Comparison of ENCODE assay signal across 8 cellular contexts in genomic region chr12:6554990-6555691, GRCh38. TPM values are rescaled to one million over a fixed set of nuclear protein-coding genes. Genes with fewer than 3 reads are reported as not detected.
DNase-seq lines count a peak whose midpoint lies in the region; ATAC-seq, FAIRE-seq and TF ChIP-seq lines count a peak whose summit lies in the region.

No MANE protein-coding gene starts in this region.

- peak; percentile 69 for DNase-seq in activated CD4-positive, alpha-beta T cell treated with anti-CD3 and anti-CD28 coated beads, Interleukin-2, amount 10 ng/mL, durations not matched to agents 24 days and 14 days
- DNase-seq in activated CD4-positive, alpha-beta T cell treated with anti-CD3 and anti-CD28 coated beads, Interleukin-2, amount 50 U/mL, for 4 hours, result no peak
- DNase-seq in GM12878 (ENCODE audit: low read depth, low spot score), result no peak
- DNase-seq in lung (ENCODE audit: low spot score), result no peak
- DNase-seq in transverse colon, result no peak
- DNase-seq in NOMO-1 (lab: John Stamatoyannopoulos, UW; ENCODE audit: unreplicated experiment in 2 of 2), result no peak
- no peak for DNase-seq in OCI-M2 (lab: John Stamatoyannopoulos, UW; ENCODE audit: unreplicated experiment)

- H3K4me3 Mint-ChIP-seq in activated CD4-positive, alpha-beta T cell treated with anti-CD3 and anti-CD28 coated beads, Interleukin-2, amount 10 ng/mL, durations not matched to agents 24 days and 14 days, result peak overlapping the region; percentile 92

- no peak for TF ChIP-seq EP300 in GM12878 (IDR thresholded peaks at IDR 0.05; ENCODE audit: borderline replicate concordance in 1 of 2, control insufficient read depth in 1 of 2, low read depth in 2 of 2, low read length in 2 of 2)
- TF ChIP-seq EP300 in transverse colon (IDR thresholded peaks at IDR 0.05; ENCODE audit: low read depth), result no peak

- TSS peak; percentile 65 for BruUV-seq in GM12878 (replicated peaks; lab: Mats Ljungman, UMichigan)

- peaks cover 40% of the 10 kb centered on the region for H3K4me1 Mint-ChIP-seq in activated CD4-positive, alpha-beta T cell treated with anti-CD3 and anti-CD28 coated beads, Interleukin-2, amount 10 ng/mL, durations not matched to agents 24 days and 14 days

- POLR2A ChIA-PET in GM12878 (lab: Charles Lee), result interaction anchor here (0.6 to 3.9 kb wide), 5 partner anchors 60 to 196 kb away, joined by 3 to 10 read pairs (median 3); partner anchors contain the start of genes LPAR5 and VAMP1

- intact Hi-C loops in activated CD4-positive, alpha-beta T cell treated with anti-CD3 and anti-CD28 coated beads, Interleukin-2, amount 10 ng/mL, durations not matched to agents 24 days and 14 days (cut with micrococcal nuclease), result loop anchor here (5.0 kb wide), 2 partner anchors 93 to 272 kb away; partner anchors contain the start of gene P3H3
- intact Hi-C loops in GM12878 (cut with micrococcal nuclease; ENCODE audit: unreplicated experiment) (loop anchor here (5.0 kb wide), 1 partner anchor 222 kb away; no protein-coding TSS in a partner anchor), transverse colon (cut with DNase I; ENCODE audit: low total_unique reads) (loop anchor here (10.0 kb wide), 1 partner anchor 220 kb away; no protein-coding TSS in a partner anchor)

- no peaks in the 10 kb centered on the region for H3K9me3 ChIP-seq in GM12878 (replicated peaks; ENCODE audit: control insufficient read depth, insufficient read depth, low read length)
- H3K9me3 ChIP-seq in lung (ENCODE audit: control insufficient read depth in 2 of 2, insufficient read depth in 1 of 2, low read length in 1 of 2), result no peaks in the 10 kb centered on the region
- no peaks in the 10 kb centered on the region for H3K9me3 ChIP-seq in transverse colon

- no peak for TF ChIP-seq RAD21 in GM12878 (IDR thresholded peaks at IDR 0.05; ENCODE audit: insufficient read depth, low read depth, low read length)

- H3K36me3 ChIP-seq in GM12878 (ENCODE audit: control insufficient read depth in 2 of 2, insufficient read depth in 2 of 2, low read length in 1 of 2) (peaks cover 19 to 30% of the 10 kb centered on the region in 2 experiments), lung (ENCODE audit: control insufficient read depth in 2 of 2, insufficient read depth in 2 of 2, low read length in 2 of 2) (peaks cover 9 to 17% of the 10 kb centered on the region in 2 donors), transverse colon (peaks cover 0 to 16% (median 2%) of the 10 kb centered on the region in 4 donors)

- CTCF ChIA-PET in GM12878 (lab: Yijun Ruan, JAX), result interaction anchor here (1.0 to 7.4 kb wide), 7 partner anchors 15 to 211 kb away, joined by 4 to 69 read pairs (median 16); partner anchors contain the start of genes GAPDH and PTMS

- H3K4me1 ChIP-seq in GM12878 (ENCODE audit: control insufficient read depth, insufficient read depth, low read length) (peaks cover 10% of the 10 kb centered on the region), lung (ENCODE audit: control insufficient read depth in 2 of 2, insufficient read depth in 2 of 2, low read length in 2 of 2) (peaks cover 14 to 23% of the 10 kb centered on the region in 2 donors), transverse colon (peaks cover 37 to 57% (median 43%) of the 10 kb centered on the region in 4 donors)

- TF ChIP-seq POLR2A in GM12878 (IDR thresholded peaks at IDR 0.05; ENCODE audit: low read depth, low read length) (no peak), transverse colon (IDR thresholded peaks at IDR 0.05) (no peak)

- RAD21 ChIA-PET in GM12878 (lab: Charles Lee; ENCODE audit: unreplicated experiment), result interaction anchor here (2.2 to 2.9 kb wide), 3 partner anchors 15 to 90 kb away, joined by 7 to 18 read pairs (median 11); partner anchors contain the start of gene GAPDH

- H3K36me3 Mint-ChIP-seq in activated CD4-positive, alpha-beta T cell treated with anti-CD3 and anti-CD28 coated beads, Interleukin-2, amount 10 ng/mL, durations not matched to agents 24 days and 14 days (ENCODE audit: low read depth), result peaks cover 43% of the 10 kb centered on the region

- no peaks in the 10 kb centered on the region for H3K27me3 ChIP-seq in GM12878 (replicated peaks in 1 of 2; ENCODE audit: control insufficient read depth in 2 of 2, insufficient read depth in 2 of 2, low read length in 1 of 2)
- H3K27me3 ChIP-seq in lung (ENCODE audit: control insufficient read depth, insufficient read depth), result no peaks in the 10 kb centered on the region
- no peaks in the 10 kb centered on the region for H3K27me3 ChIP-seq in transverse colon

- H4K20me1 ChIP-seq in GM12878 (ENCODE audit: control insufficient read depth, insufficient read depth), result no peaks in the 10 kb centered on the region

- peak overlapping the region; percentile 42 for H2AFZ ChIP-seq in GM12878 (ENCODE audit: control insufficient read depth, low read depth, low read length)

- ATAC-seq in HG03439 (IDR thresholded peaks at IDR 0.05; ENCODE audit: unreplicated experiment) (peak; percentile 15), GM12878 (peak; percentile 24), lung (ENCODE audit: insufficient read depth, low FRiP score) (no peak)

- no peak for FAIRE-seq in GM12878 (lab: Jason Lieb, UNC)

- H3K79me2 ChIP-seq in GM12878 (ENCODE audit: control insufficient read depth, insufficient read depth, low read length), result peaks cover 47% of the 10 kb centered on the region

- H3K9ac ChIP-seq in GM12878 (ENCODE audit: control insufficient read depth, insufficient read depth, low read length), result peak overlapping the region; percentile 70

- H3K27me3 Mint-ChIP-seq in activated CD4-positive, alpha-beta T cell treated with anti-CD3 and anti-CD28 coated beads, Interleukin-2, amount 10 ng/mL, durations not matched to agents 24 days and 14 days, result no peaks in the 10 kb centered on the region

- H3K27ac ChIP-seq in GM12878 (ENCODE audit: control insufficient read depth, insufficient read depth) (peak overlapping the region; percentile 27), lung (ENCODE audit: low read depth in 1 of 2, low read length in 1 of 2) (peak overlapping the region; percentile 61 to 68), transverse colon (peak overlapping the region; percentile 75 to 91 (median 83))

- in situ Hi-C loops in GM12878 (cut with MboI) (no loop called here), transverse colon (cut with MboI; ENCODE audit: low pct_ligation_motif_present in 1 of 4, low pct_unique_long_range_greater_than_20kb in 1 of 4, low sequenced_read_pairs in 3 of 4) (no loop called here)

- H3K4me3 ChIP-seq in GM12878, result peak overlapping the region; percentile 89
- peak overlapping the region; percentile 88 for H3K4me3 ChIP-seq in lung
- H3K4me3 ChIP-seq in transverse colon, result peak overlapping the region; percentile 68 to 77 (median 74)

- H3K27ac Mint-ChIP-seq in activated CD4-positive, alpha-beta T cell treated with anti-CD3 and anti-CD28 coated beads, Interleukin-2, amount 10 ng/mL, durations not matched to agents 24 days and 14 days, result peak overlapping the region; percentile 81

- WGBS in GM12878 (ENCODE audit: insufficient coverage, insufficient replicate concordance, low lambda C conversion rate, missing lambda C conversion rate), result 2% methylated on average over 56 of the region's 62 CpGs
- 5 to 15% methylated on average over 48 to 62 of the region's 62 CpGs for WGBS in lung, 2 donors
- WGBS in transverse colon (ENCODE audit: low coverage in 1 of 2), 2 donors, result 49 to 57% methylated on average over 6 to 62 of the region's 62 CpGs

- H3K4me2 ChIP-seq in GM12878 (ENCODE audit: control insufficient read depth, insufficient read depth), result peak overlapping the region; percentile 82

- no peak for TF ChIP-seq CTCF in GM12878 (IDR thresholded peaks at IDR 0.05 in 2 of 3, conservative IDR thresholded peaks at IDR 0.05 in 1 of 3; ENCODE audit: control insufficient read depth in 2 of 3, extremely low read depth in 1 of 3, insufficient read depth in 1 of 3, low read depth in 3 of 3, low read length in 3 of 3)
- TF ChIP-seq CTCF in lung (IDR thresholded peaks at IDR 0.05; ENCODE audit: control extremely low read depth, extremely low read depth), result no peak
- no peak for TF ChIP-seq CTCF in transverse colon (IDR thresholded peaks at IDR 0.05)

- SMC1A ChIA-PET in GM12878 (lab: Charles Lee; ENCODE audit: uncharacterized antibody, unreplicated experiment), result interaction anchor here (1.0 to 4.3 kb wide), 4 partner anchors 15 to 130 kb away, joined by 3 to 24 read pairs (median 6); no protein-coding TSS in a partner anchor

- no peaks in the 10 kb centered on the region for H3K9me3 Mint-ChIP-seq in activated CD4-positive, alpha-beta T cell treated with anti-CD3 and anti-CD28 coated beads, Interleukin-2, amount 10 ng/mL, durations not matched to agents 24 days and 14 days

RNA-seq across cellular contexts. Expression of gene IFFO1, which starts 0.7 kb away (rescaled TPM):
- 16.0 and 16.9 TPM in 2 replicates for total RNA-seq in activated CD4-positive, alpha-beta T cell treated with anti-CD3 and anti-CD28 coated beads, Interleukin-2, amount 10 ng/mL, durations not matched to agents 24 days and 14 days
- 9.8 and 9.9 TPM in 2 replicates for total RNA-seq in GM12878 (2013; cell fraction: nucleolus; rRNA removed)
- total RNA-seq in GM12878 (2014; rRNA removed) (6.3 and 7.1 TPM in 2 replicates), GM12878 (2014; rRNA removed; fragmentation: Illumina TruSeq; extraction: Trizol) (4.7 and 5.1 TPM in 2 replicates), GM12878 (2021) (14.4 and 16.6 TPM in 2 replicates), lung (10 to 100 TPM; 10.0 to 25.1 TPM), transverse colon (10 to 100 TPM in 1 of 4 donors, 1 to 10 TPM in 3; 6.1 to 54.2 (median 8.0) TPM)
- 4.4 TPM for polyA plus RNA-seq in GM12878 (2011; ENCODE audit: low read depth)
- polyA plus RNA-seq in GM12878 (2011; rRNA removed) (5.0 and 7.1 TPM in 2 replicates), GM12878 (2014; fragmentation: Illumina TruSeq; extraction: Trizol) (2.2 and 5.4 TPM in 2 replicates), GM12878 (2014; fragmentation: Nextera tagmentation; extraction: Ambion mirVana) (under 1 TPM; 0.50 to 0.93 TPM), GM12878 (2014; rRNA removed) (20.9 and 21.8 TPM in 2 replicates), GM12878 (2016; fragmentation: Nextera tagmentation; extraction: Ambion mirVana) (1 to 10 TPM; 2.7 to 8.8 TPM), lung (10 to 100 TPM; 24.4 to 26.7 TPM)
- 7.4 and 12.0 TPM in 2 replicates for polyA plus RNA-seq in GM12878 (2011; cell fraction: cytosol; rRNA removed)
- polyA plus RNA-seq in GM12878 (2011; cell fraction: nucleus; rRNA removed), result 49.7 and 69.0 TPM in 2 replicates
- polyA plus RNA-seq in GM12878 (2012), result 7.9 and 10.3 TPM in 2 replicates
- polyA minus RNA-seq in GM12878 (2011; rRNA and poly(A)+ RNA removed), result 3.4 and 5.6 TPM in 2 replicates
- 1.3 and 2.7 TPM in 2 replicates for polyA minus RNA-seq in GM12878 (2011; cell fraction: cytosol; rRNA and poly(A)+ RNA removed)
- 6.2 and 14.2 TPM in 2 replicates for polyA minus RNA-seq in GM12878 (2011; cell fraction: nucleus; rRNA and poly(A)+ RNA removed)

RNA-seq across cellular contexts. Expression of gene NOP2, which starts 12.9 kb away (rescaled TPM):
- 192 and 193 TPM in 2 replicates for total RNA-seq in activated CD4-positive, alpha-beta T cell treated with anti-CD3 and anti-CD28 coated beads, Interleukin-2, amount 10 ng/mL, durations not matched to agents 24 days and 14 days
- 92.6 and 92.8 TPM in 2 replicates for total RNA-seq in GM12878 (2013; cell fraction: nucleolus; rRNA removed)
- total RNA-seq in GM12878 (2014; rRNA removed) (93.6 and 97.4 TPM in 2 replicates), GM12878 (2014; rRNA removed; fragmentation: Illumina TruSeq; extraction: Trizol) (61.3 and 62.3 TPM in 2 replicates), GM12878 (2021) (99.1 and 102 TPM in 2 replicates), lung (10 to 100 TPM in 1 of 2 donors, 1 to 10 TPM in 1; 7.9 to 36.0 TPM), transverse colon (100 to 1,000 TPM in 1 of 4 donors, 10 to 100 TPM in 3; 12.8 to 167 (median 30.5) TPM)
- polyA plus RNA-seq in GM12878 (2011; ENCODE audit: low read depth), result 48.7 TPM
- polyA plus RNA-seq in GM12878 (2011; rRNA removed) (74.7 and 91.2 TPM in 2 replicates), GM12878 (2014; fragmentation: Illumina TruSeq; extraction: Trizol) (116 and 121 TPM in 2 replicates), GM12878 (2014; fragmentation: Nextera tagmentation; extraction: Ambion mirVana) (10 to 100 TPM; 26.5 to 27.3 TPM), GM12878 (2014; rRNA removed) (96.9 and 98.8 TPM in 2 replicates), GM12878 (2016; fragmentation: Nextera tagmentation; extraction: Ambion mirVana) (100 to 1,000 TPM; 112 to 114 TPM), lung (10 to 100 TPM; 30.7 to 37.6 TPM)
- polyA plus RNA-seq in GM12878 (2011; cell fraction: cytosol; rRNA removed), result 67.5 and 81.8 TPM in 2 replicates
- polyA plus RNA-seq in GM12878 (2011; cell fraction: nucleus; rRNA removed), result 193 and 252 TPM in 2 replicates
- polyA plus RNA-seq in GM12878 (2012), result 40.1 and 60.0 TPM in 2 replicates
- polyA minus RNA-seq in GM12878 (2011; rRNA and poly(A)+ RNA removed), result 36.6 and 67.0 TPM in 2 replicates
- polyA minus RNA-seq in GM12878 (2011; cell fraction: cytosol; rRNA and poly(A)+ RNA removed), result 19.4 and 32.1 TPM in 2 replicates
- polyA minus RNA-seq in GM12878 (2011; cell fraction: nucleus; rRNA and poly(A)+ RNA removed), result 30.7 and 68.6 TPM in 2 replicates

RNA-seq across cellular contexts. Expression of gene GAPDH, which starts 20.8 kb away (rescaled TPM):
- 4,585 and 4,599 TPM in 2 replicates for total RNA-seq in activated CD4-positive, alpha-beta T cell treated with anti-CD3 and anti-CD28 coated beads, Interleukin-2, amount 10 ng/mL, durations not matched to agents 24 days and 14 days
- 971 and 990 TPM in 2 replicates for total RNA-seq in GM12878 (2013; cell fraction: nucleolus; rRNA removed)
- total RNA-seq in GM12878 (2014; rRNA removed) (8,450 and 8,907 TPM in 2 replicates), GM12878 (2014; rRNA removed; fragmentation: Illumina TruSeq; extraction: Trizol) (5,296 and 5,818 TPM in 2 replicates), GM12878 (2021) (5,606 and 5,698 TPM in 2 replicates), lung (1,000 to 10,000 TPM in 1 of 2 donors, 100 to 1,000 TPM in 1; 843 to 1,983 TPM), transverse colon (1,000 to 10,000 TPM; 1,806 to 2,946 (median 2,333) TPM)
- 4,872 TPM for polyA plus RNA-seq in GM12878 (2011; ENCODE audit: low read depth)
- polyA plus RNA-seq in GM12878 (2011; rRNA removed) (7,976 and 14,240 TPM in 2 replicates), GM12878 (2014; fragmentation: Illumina TruSeq; extraction: Trizol) (5,112 and 9,478 TPM in 2 replicates), GM12878 (2014; fragmentation: Nextera tagmentation; extraction: Ambion mirVana) (over 10,000 TPM in 1 of 2 experiments, 1,000 to 10,000 TPM in 1; 9,323 to 11,518 TPM), GM12878 (2014; rRNA removed) (9,590 and 10,389 TPM in 2 replicates), GM12878 (2016; fragmentation: Nextera tagmentation; extraction: Ambion mirVana) (1,000 to 10,000 TPM; 9,069 to 9,909 TPM), lung (1,000 to 10,000 TPM; 1,405 to 3,540 TPM)
- polyA plus RNA-seq in GM12878 (2011; cell fraction: cytosol; rRNA removed), result 25,075 and 29,832 TPM in 2 replicates
- 10,735 and 12,198 TPM in 2 replicates for polyA plus RNA-seq in GM12878 (2011; cell fraction: nucleus; rRNA removed)
- 10,674 and 13,698 TPM in 2 replicates for polyA plus RNA-seq in GM12878 (2012)
- polyA minus RNA-seq in GM12878 (2011; rRNA and poly(A)+ RNA removed), result 10,096 and 19,827 TPM in 2 replicates
- 5,010 and 5,239 TPM in 2 replicates for polyA minus RNA-seq in GM12878 (2011; cell fraction: cytosol; rRNA and poly(A)+ RNA removed)
- 1,914 and 2,640 TPM in 2 replicates for polyA minus RNA-seq in GM12878 (2011; cell fraction: nucleus; rRNA and poly(A)+ RNA removed)

RNA-seq across cellular contexts. Expression of gene CHD4, which starts 52.0 kb away (rescaled TPM):
- total RNA-seq in activated CD4-positive, alpha-beta T cell treated with anti-CD3 and anti-CD28 coated beads, Interleukin-2, amount 10 ng/mL, durations not matched to agents 24 days and 14 days, result 356 and 363 TPM in 2 replicates
- total RNA-seq in GM12878 (2013; cell fraction: nucleolus; rRNA removed), result 232 and 247 TPM in 2 replicates
- 303 and 304 TPM in 2 replicates for total RNA-seq in GM12878 (2014; rRNA removed)
- total RNA-seq in GM12878 (2014; rRNA removed; fragmentation: Illumina TruSeq; extraction: Trizol), result 182 and 184 TPM in 2 replicates
- 323 and 342 TPM in 2 replicates for total RNA-seq in GM12878 (2021)
- polyA plus RNA-seq in GM12878 (2011; ENCODE audit: low read depth), result 145 TPM
- polyA plus RNA-seq in GM12878 (2011; rRNA removed), result 83.6 and 113 TPM in 2 replicates
- polyA plus RNA-seq in GM12878 (2011; cell fraction: cytosol; rRNA removed), result 141 and 175 TPM in 2 replicates
- polyA plus RNA-seq in GM12878 (2011; cell fraction: nucleus; rRNA removed), result 211 and 406 TPM in 2 replicates
- polyA plus RNA-seq in GM12878 (2012), result 107 and 108 TPM in 2 replicates
- polyA plus RNA-seq in GM12878 (2014; fragmentation: Illumina TruSeq; extraction: Trizol), result 250 and 254 TPM in 2 replicates
- polyA plus RNA-seq in GM12878 (2014; fragmentation: Nextera tagmentation; extraction: Ambion mirVana), result 100 to 1,000 TPM in 1 of 2 experiments, 10 to 100 TPM in 1; 58.6 to 109 TPM
- polyA plus RNA-seq in GM12878 (2014; rRNA removed), result 179 and 208 TPM in 2 replicates
- polyA plus RNA-seq in GM12878 (2016; fragmentation: Nextera tagmentation; extraction: Ambion mirVana), result 100 to 1,000 TPM in 1 of 2 experiments, 10 to 100 TPM in 1; 99.6 to 109 TPM
- polyA minus RNA-seq in GM12878 (2011; rRNA and poly(A)+ RNA removed), result 223 and 229 TPM in 2 replicates
- polyA minus RNA-seq in GM12878 (2011; cell fraction: cytosol; rRNA and poly(A)+ RNA removed), result 125 and 140 TPM in 2 replicates
- 64.0 and 145 TPM in 2 replicates for polyA minus RNA-seq in GM12878 (2011; cell fraction: nucleus; rRNA and poly(A)+ RNA removed)
- 100 to 1,000 TPM; 198 TPM for total RNA-seq in lung
- 100 to 1,000 TPM in 1 of 2 donors, 10 to 100 TPM in 1; 82.0 to 182 TPM for polyA plus RNA-seq in lung
- total RNA-seq in transverse colon, result 100 to 1,000 TPM; 142 to 165 (median 154) TPM

Comparison
In these comparisons a context has a peak if more than half of its experiments do, and no peak if none do; other contexts are left out.
1. H3K27ac ChIP-seq: peak in every context shown above with its lines; median percentile 83 in transverse colon; 64 in lung; 27 in GM12878.